8 cellular contexts compared by ENCODE assay signal in the genomic region with DNA sequence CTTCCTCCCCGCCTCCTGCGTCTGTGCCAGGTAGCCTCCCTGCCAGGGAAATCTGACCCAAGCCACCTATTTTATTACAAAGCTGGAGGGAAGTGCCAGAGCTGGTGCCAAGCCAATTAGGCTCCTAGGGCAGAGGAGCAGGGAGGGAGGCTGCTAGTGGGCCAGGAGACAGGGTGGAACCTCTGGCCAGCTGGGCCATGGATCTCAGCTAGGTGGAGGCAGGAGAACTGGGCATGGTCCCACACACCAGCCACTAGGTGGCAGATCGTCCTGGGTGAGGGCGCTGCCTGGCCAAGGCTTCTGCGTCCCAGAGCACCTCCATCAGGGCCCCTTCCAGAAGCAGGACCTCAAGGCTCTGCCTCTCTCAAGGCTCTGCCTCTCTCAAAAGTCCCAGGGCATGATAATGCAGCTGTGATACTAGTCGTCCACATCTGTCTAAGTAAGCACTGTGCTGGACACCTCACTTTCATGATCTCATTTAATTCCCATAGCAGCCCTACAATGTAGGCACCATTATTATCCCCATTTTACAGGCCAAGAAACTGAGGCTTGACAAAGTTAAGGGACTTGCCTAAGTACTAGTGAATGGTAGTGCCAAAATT. TPM values are rescaled to one million over a fixed set of nuclear protein-coding genes. Genes with fewer than 3 reads are reported as not detected.
DNase-seq lines count a peak whose midpoint lies in the region; ATAC-seq and TF ChIP-seq lines count a peak whose summit lies in the region.

No MANE protein-coding gene starts in this region.

- DNase-seq in CD1c-positive myeloid dendritic cell (ENCODE audit: extremely low spot score) (peak; percentile 79), GM19238 (ENCODE audit: insufficient read length, low spot score) (peak; percentile 73), HuH-7.5 (ENCODE audit: low spot score) (peak; percentile 46), RWPE2 (ENCODE audit: low spot score) (no peak), Right ventricle myocardium inferior (ENCODE audit: missing footprints) (peak; percentile 90), pulmonary artery endothelial cell (ENCODE audit: low read depth, low spot score) (peak; percentile 30), occipital lobe (lab: John Stamatoyannopoulos, UW) (no peak)
- DNase-seq in activated naive CD4-positive, alpha-beta T cell treated with anti-CD3 and anti-CD28 coated beads, Interleukin-2, amount 10 ng/mL, durations not matched to agents 7 days and 5 days, result peak; percentile 74

- TF ChIP-seq CTCF in RWPE2 (IDR thresholded peaks at IDR 0.05; ENCODE audit: poor library complexity, severe bottlenecking), result peak; percentile 77

- no peaks in the 10 kb centered on the region for H3K27me3 Mint-ChIP-seq in activated naive CD4-positive, alpha-beta T cell treated with anti-CD3 and anti-CD28 coated beads, Interleukin-2, amount 10 ng/mL, durations not matched to agents 7 days and 5 days

- H3K27ac Mint-ChIP-seq in activated naive CD4-positive, alpha-beta T cell treated with anti-CD3 and anti-CD28 coated beads, Interleukin-2, amount 10 ng/mL, durations not matched to agents 7 days and 5 days, result no peak overlapping the region

- H3K9me3 ChIP-seq in RWPE2 (ENCODE audit: severe bottlenecking), result no peaks in the 10 kb centered on the region

- CTCF ChIA-PET in activated naive CD4-positive, alpha-beta T cell treated with anti-CD3 and anti-CD28 coated beads, Interleukin-2, amount 10 ng/mL, durations not matched to agents 7 days and 5 days (lab: Charles Lee), result interaction anchor here (0.6 to 8.0 kb wide), 20 partner anchors 8 to 189 kb away, joined by 3 to 161 read pairs (median 4); a partner anchor contains a TSS

- no peaks in the 10 kb centered on the region for H3K36me3 ChIP-seq in RWPE2 (ENCODE audit: low read depth)

- intact Hi-C loops in Right ventricle myocardium inferior (cut with DNase I), result loop anchor here (1.0 to 5.0 kb wide), 3 partner anchors 62 to 213 kb away; a partner anchor contains a TSS

- no peak overlapping the region for H3K4me3 ChIP-seq in RWPE2 (ENCODE audit: severe bottlenecking)

- no peaks in the 10 kb centered on the region for H3K9me3 Mint-ChIP-seq in activated naive CD4-positive, alpha-beta T cell treated with anti-CD3 and anti-CD28 coated beads, Interleukin-2, amount 10 ng/mL, durations not matched to agents 7 days and 5 days

- H3K36me3 Mint-ChIP-seq in activated naive CD4-positive, alpha-beta T cell treated with anti-CD3 and anti-CD28 coated beads, Interleukin-2, amount 10 ng/mL, durations not matched to agents 7 days and 5 days, result peaks cover 1% of the 10 kb centered on the region

- peaks cover 14% of the 10 kb centered on the region for H3K4me1 Mint-ChIP-seq in activated naive CD4-positive, alpha-beta T cell treated with anti-CD3 and anti-CD28 coated beads, Interleukin-2, amount 10 ng/mL, durations not matched to agents 7 days and 5 days

- ATAC-seq in RWPE2 (ENCODE audit: low read depth) (peak; percentile 80), Right ventricle myocardium inferior (peak; percentile 72)

- H3K27ac ChIP-seq in RWPE2 (ENCODE audit: poor library complexity, severe bottlenecking), result no peak overlapping the region

- no peak overlapping the region for H3K4me3 Mint-ChIP-seq in activated naive CD4-positive, alpha-beta T cell treated with anti-CD3 and anti-CD28 coated beads, Interleukin-2, amount 10 ng/mL, durations not matched to agents 7 days and 5 days

- no peaks in the 10 kb centered on the region for H3K4me1 ChIP-seq in RWPE2 (ENCODE audit: insufficient read depth, poor library complexity, severe bottlenecking)

- H3K27me3 ChIP-seq in RWPE2 (ENCODE audit: insufficient read depth, poor library complexity, severe bottlenecking), result no peaks in the 10 kb centered on the region

RNA-seq across cellular contexts. Expression of a gene that starts 4.5 kb away (rescaled TPM):
- total RNA-seq in Right ventricle myocardium inferior, result 11.0 TPM
- 25.3 and 32.6 TPM in 2 replicates for total RNA-seq in pulmonary artery endothelial cell
- total RNA-seq in occipital lobe, result 8.6 TPM

RNA-seq across cellular contexts. Expression of a gene that starts 26.3 kb away (rescaled TPM):
- total RNA-seq in Right ventricle myocardium inferior, result 16.9 TPM
- total RNA-seq in pulmonary artery endothelial cell, result 3.8 and 3.9 TPM in 2 replicates
- total RNA-seq in occipital lobe, result 0.94 TPM

Comparison
In these comparisons a context has a peak if more than half of its experiments do, and no peak if none do; other contexts are left out.
1. DNase-seq: peak in CD1c-positive myeloid dendritic cell (single experiment), GM19238 (single experiment), HuH-7.5 (single experiment), activated naive CD4-positive, alpha-beta T cell treated with anti-CD3 and anti-CD28 coated beads, Interleukin-2, amount 10 ng/mL, durations not matched to agents 7 days and 5 days (single experiment), Right ventricle myocardium inferior (single experiment) and pulmonary artery endothelial cell (single experiment); none in RWPE2 (single experiment) and occipital lobe (single experiment).